ENCODE assay signal across 10 cellular contexts in the genomic region with DNA sequence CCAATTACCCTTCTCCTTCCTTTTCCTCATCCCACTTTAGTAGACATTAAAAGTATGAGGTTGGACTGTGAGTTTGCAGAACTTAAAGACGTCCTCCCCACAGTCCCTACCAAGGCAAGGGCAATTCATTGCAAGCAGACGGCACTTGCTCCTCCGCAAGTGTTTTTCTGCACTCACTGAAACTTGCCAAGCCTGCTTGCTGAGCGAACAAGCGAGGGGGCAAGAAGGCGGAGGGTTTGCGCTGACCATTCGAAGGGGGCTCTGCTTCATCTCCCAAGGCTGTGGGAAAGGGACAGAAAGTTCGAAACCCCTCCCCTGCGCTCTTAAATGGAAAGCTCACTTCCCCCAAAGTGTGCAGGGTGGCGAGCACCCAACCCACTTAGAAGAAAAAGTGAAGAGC. TPM values are rescaled to one million over a fixed set of nuclear protein-coding genes. Genes with fewer than 3 reads are reported as not detected.
DNase-seq lines count a peak whose midpoint lies in the region; ATAC-seq, FAIRE-seq and TF ChIP-seq lines count a peak whose summit lies in the region.
"Had no signal": no experiment of that assay in that cellular context is flagged by ENCODE, and none has a peak within 500 bp of the region (broad histone marks: within the 10 kb centered on the region; RNA-seq: fewer than 3 reads in every experiment).

No MANE protein-coding gene starts in this region.

- in situ Hi-C loops in HepG2 (cut with HindIII; ENCODE audit: extremely low pct_ligation_motif_present, low pct_unique_long_range_greater_than_20kb): no loop called here
- in situ Hi-C loops in GM13977 (cut with MboI; ENCODE audit: low pct_unique_long_range_greater_than_20kb, low sequenced_read_pairs, unreplicated experiment): loop anchor here (25.0 kb wide), 1 partner anchor 432 kb away; no protein-coding TSS in a partner anchor

- no peak overlapping the region for H3K27ac ChIP-seq in liver (ENCODE audit: low read depth in 1 of 2, low read length in 2 of 2)
- H3K27ac ChIP-seq in HepG2 (ENCODE audit: extremely low read length, insufficient read depth, low read length): no peak overlapping the region

- H3K36me3 ChIP-seq in liver (ENCODE audit: control insufficient read depth in 4 of 4, insufficient read depth in 3 of 4, low read depth in 1 of 4, low read length in 3 of 4): no peaks in the 10 kb centered on the region
- H3K36me3 ChIP-seq in HepG2 (replicated peaks in 1 of 2; ENCODE audit: control insufficient read depth in 1 of 2, insufficient read depth in 2 of 2, low read length in 2 of 2): no peaks in the 10 kb centered on the region

- TF ChIP-seq CTCF in liver (IDR thresholded peaks at IDR 0.05; ENCODE audit: low read depth, low read length, missing input control) (no peak), HepG2 (CRISPR knock-in tag; IDR thresholded peaks at IDR 0.05) (no peak), epithelial cell of proximal tubule (conservative IDR thresholded peaks at IDR 0.05; ENCODE audit: low read depth, low read length) (no peak), GM13977 (IDR thresholded peaks at IDR 0.05; ENCODE audit: extremely low read depth, insufficient read depth, missing control alignments) (no peak)

- H3K4me1 ChIP-seq in liver (ENCODE audit: control insufficient read depth in 4 of 4, insufficient read depth in 4 of 4, low read length in 3 of 4): peaks cover 0 to 11% (median 3%) of the 10 kb centered on the region in 4 donors
- H3K4me1 ChIP-seq in HepG2 (ENCODE audit: insufficient read depth, low read length): no peaks in the 10 kb centered on the region

- peak overlapping the region; percentile 46 to 94 (median 88) for H3K4me3 Mint-ChIP-seq in naive B cell

- intact Hi-C loops in HepG2 (cut with micrococcal nuclease; ENCODE audit: unreplicated experiment): no loop called here

- POLR2A ChIA-PET in HepG2 (lab: Yijun Ruan, JAX) (no interaction called here), HEK293T (lab: Yijun Ruan, JAX) (interaction anchor here (0.7 to 3.2 kb wide), 22 partner anchors 8 to 445 kb away, joined by 3 to 44 read pairs (median 4); no protein-coding TSS in a partner anchor)

- no peaks in the 10 kb centered on the region for H3K79me2 ChIP-seq in HepG2 (ENCODE audit: insufficient read depth, low read length)

- TF ChIP-seq RAD21 in liver (IDR thresholded peaks at IDR 0.05) (no peak), HepG2 (CRISPR knock-in tag; IDR thresholded peaks at IDR 0.05) (no peak)

- H3K9me3 Mint-ChIP-seq in naive B cell: peaks cover 0 to 6% (median 2%) of the 10 kb centered on the region in 7 donors

- no peak overlapping the region for H3K4me2 ChIP-seq in HepG2 (ENCODE audit: low read depth, low read length)

- H3K4me3 ChIP-seq in liver (ENCODE audit: low read depth in 1 of 3, low read length in 3 of 3) (peak overlapping the region in 2 of 3 donors; percentile 66 to 72), HepG2 (replicated peaks in 1 of 3; ENCODE audit: insufficient read depth in 1 of 3, low read depth in 2 of 3, low read length in 3 of 3) (no peak overlapping the region), epithelial cell of proximal tubule (ENCODE audit: low read depth, low read length) (peak overlapping the region; percentile 72)

- DNase-seq in HepG2 (ENCODE audit: low spot score): no peak
- DNase-seq in epithelial cell of proximal tubule (ENCODE audit: low read depth): no peak
- no peak for DNase-seq in naive B cell
- no peak for DNase-seq in GM13977 (ENCODE audit: low spot score)
- DNase-seq in HEK293T (ENCODE audit: extremely low spot score): no peak
- no peak for DNase-seq in activated effector memory CD4-positive, alpha-beta T cell treated with Interleukin-2 at 50 U/mL for 16 hours
- DNase-seq in stimulated activated CD4-positive, alpha-beta T cell treated with anti-CD3 and anti-CD28 coated beads, Interleukin-12 subunit alpha, Interleukin-12 subunit beta, amount 100 ng/mL, for 4 hours: no peak
- DNase-seq: CD8-positive, alpha-beta memory T cell; T-helper 2 cell had no signal

- no peaks in the 10 kb centered on the region for H3K27me3 ChIP-seq in liver (ENCODE audit: control insufficient read depth in 4 of 4, insufficient read depth in 4 of 4, low read length in 3 of 4)
- no peaks in the 10 kb centered on the region for H3K27me3 ChIP-seq in HepG2 (ENCODE audit: control insufficient read depth in 1 of 2, insufficient read depth in 2 of 2, low read length in 2 of 2)

- WGBS in liver: 10% methylated on average over 11 of the region's 11 CpGs
- WGBS in HepG2 (ENCODE audit: low lambda C conversion rate): no CpG with 5 or more reads among the region's 11 CpGs

- H2AFZ ChIP-seq in HepG2 (ENCODE audit: low read length): no peak overlapping the region

- no peak overlapping the region for H3K27ac Mint-ChIP-seq in naive B cell
- H3K27ac Mint-ChIP-seq: CD8-positive, alpha-beta memory T cell had no signal

- ATAC-seq in HepG2: no peak
- no peak for ATAC-seq in naive B cell (ENCODE audit: low read depth in 2 of 2)

- no TSS peak for BruUV-seq in HepG2 (replicated peaks; lab: Mats Ljungman, UMichigan)

- FAIRE-seq in HepG2 (lab: Jason Lieb, UNC): no peak

- H3K9ac ChIP-seq in liver (ENCODE audit: low read depth in 1 of 2, low read length in 2 of 2) (peak overlapping the region; percentile 21 to 63), HepG2 (ENCODE audit: insufficient read depth, low read depth, low read length) (no peak overlapping the region)

- no peak for TF ChIP-seq POLR2A in HepG2 (IDR thresholded peaks at IDR 0.05; ENCODE audit: insufficient read depth in 1 of 2, low read depth in 2 of 2, low read length in 2 of 2)

- peaks cover 27 to 45% (median 28%) of the 10 kb centered on the region in 3 donors for H3K27me3 Mint-ChIP-seq in naive B cell

- H3K4me1 Mint-ChIP-seq in naive B cell: peaks cover 10 to 19% (median 11%) of the 10 kb centered on the region in 3 donors

- CTCF ChIA-PET in HepG2 (lab: Yijun Ruan, JAX; ENCODE audit: low intra/inter-chr PET ratio, low total read pairs): no interaction called here
- CTCF ChIA-PET in HEK293T (lab: Yijun Ruan, JAX): interaction anchor here (0.7 to 2.0 kb wide), 5 partner anchors 16 to 428 kb away, joined by 3 to 8 read pairs (median 4); no protein-coding TSS in a partner anchor

- H3K9me3 ChIP-seq in liver (ENCODE audit: control insufficient read depth in 4 of 4, low read length in 3 of 4) (no peaks in the 10 kb centered on the region), HepG2 (ENCODE audit: low read length) (no peaks in the 10 kb centered on the region)

- no peaks in the 10 kb centered on the region for H3K36me3 Mint-ChIP-seq in naive B cell
- H3K36me3 Mint-ChIP-seq: CD8-positive, alpha-beta memory T cell had no signal

- TF ChIP-seq EP300 in HepG2 (IDR thresholded peaks at IDR 0.05; ENCODE audit: low read depth in 2 of 2, low read length in 2 of 2) (no peak), HepG2 (CRISPR knock-in tag; IDR thresholded peaks at IDR 0.05; ENCODE audit: borderline replicate concordance) (no peak)

- H4K20me1 ChIP-seq in HepG2 (ENCODE audit: insufficient read depth, low read length): no peaks in the 10 kb centered on the region

TF ChIP-seq in liver, 16 proteins besides CTCF, POLR2A, EP300 and RAD21:
- TF ChIP-seq RXRA (IDR thresholded peaks at IDR 0.05): no peak
- no peak for TF ChIP-seq SP1 (IDR thresholded peaks at IDR 0.05)
- TF ChIP-seq NR2F2 (IDR thresholded peaks at IDR 0.05): no peak

TF ChIP-seq in HepG2, 621 proteins besides CTCF, POLR2A, EP300 and RAD21 (continues in another document):
- TF ChIP-seq, protein P1, sequence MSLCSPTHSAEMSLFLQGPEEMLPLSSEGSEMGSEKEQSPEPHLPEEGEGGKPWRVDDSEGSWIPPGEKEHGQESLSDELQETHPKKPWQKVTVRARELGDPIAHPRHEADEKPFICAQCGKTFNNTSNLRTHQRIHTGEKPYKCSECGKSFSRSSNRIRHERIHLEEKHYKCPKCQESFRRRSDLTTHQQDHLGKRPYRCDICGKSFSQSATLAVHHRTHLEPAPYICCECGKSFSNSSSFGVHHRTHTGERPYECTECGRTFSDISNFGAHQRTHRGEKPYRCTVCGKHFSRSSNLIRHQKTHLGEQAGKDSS (CRISPR knock-in tag; IDR thresholded peaks at IDR 0.05; ENCODE audit: borderline replicate concordance, low read depth): no peak

TF ChIP-seq in HEK293T, 16 proteins besides CTCF, POLR2A, EP300 and RAD21 (continues in another document):
- TF ChIP-seq NFRKB (IDR thresholded peaks at IDR 0.05) (no peak), LEF1 (IDR thresholded peaks at IDR 0.05; ENCODE audit: borderline replicate concordance) (no peak), FOXM1 (IDR thresholded peaks at IDR 0.05; ENCODE audit: borderline replicate concordance) (no peak), ARNT (IDR thresholded peaks at IDR 0.05) (no peak), BHLHE40 (IDR thresholded peaks at IDR 0.05; ENCODE audit: borderline replicate concordance) (no peak), HDGF (IDR thresholded peaks at IDR 0.05; ENCODE audit: borderline replicate concordance) (no peak), ELF4 (IDR thresholded peaks at IDR 0.05) (no peak)

RNA-seq across cellular contexts. Expression of a gene that starts 1.5 kb away (rescaled TPM):
- 1 to 10 TPM; 4.0 to 7.9 TPM for total RNA-seq in liver
- polyA plus RNA-seq in liver: 1 to 10 TPM; 1.8 to 4.4 TPM
- 0.86 and 1.2 TPM in 2 replicates for total RNA-seq in HepG2 (2016; rRNA removed; fragmentation: Illumina TruSeq; extraction: Trizol)
- 1.5 TPM in 2 replicates for total RNA-seq in HepG2 (2016; cell fraction: cytosol; rRNA removed; fragmentation: Illumina TruSeq; extraction: Trizol; ENCODE audit: low read depth)
- 1.00 and 1.2 TPM in 2 replicates for total RNA-seq in HepG2 (2016; cell fraction: insoluble cytoplasmic fraction; rRNA removed; fragmentation: Illumina TruSeq; extraction: Trizol)
- 1.4 and 1.7 TPM in 2 replicates for total RNA-seq in HepG2 (2016; cell fraction: membrane; rRNA removed; fragmentation: Illumina TruSeq; extraction: Trizol)
- 1.4 TPM in 2 replicates for total RNA-seq in HepG2 (2016; cell fraction: nucleus; rRNA removed; fragmentation: Illumina TruSeq; extraction: Trizol)
- polyA plus RNA-seq in HepG2 (2011; rRNA removed): 1.1 and 1.2 TPM in 2 replicates
- polyA plus RNA-seq in HepG2 (2011; cell fraction: cytosol; rRNA removed): 0.85 and 1.0 TPM in 2 replicates
- polyA plus RNA-seq in HepG2 (2011; cell fraction: nucleus; rRNA removed): 2.2 and 2.4 TPM in 2 replicates
- polyA plus RNA-seq in HepG2 (2012): 1.1 and 1.6 TPM in 2 replicates
- polyA plus RNA-seq in HepG2 (2016; cell fraction: cytosol; fragmentation: Illumina TruSeq; extraction: Trizol; ENCODE audit: low read depth): 0.11 and 0.16 TPM in 2 replicates
- polyA plus RNA-seq in HepG2 (2016; cell fraction: insoluble cytoplasmic fraction; fragmentation: Illumina TruSeq; extraction: Trizol; ENCODE audit: low read depth): 0.65 and 0.91 TPM in 2 replicates
- 0.37 and 0.44 TPM in 2 replicates for polyA plus RNA-seq in HepG2 (2016; cell fraction: membrane; fragmentation: Illumina TruSeq; extraction: Trizol; ENCODE audit: low read depth)
- polyA plus RNA-seq in HepG2 (2016; cell fraction: nucleus; fragmentation: Illumina TruSeq; extraction: Trizol; ENCODE audit: insufficient read depth, low read depth): 1.5 and 2.3 TPM in 2 replicates
- 9.5 and 48.9 TPM in 2 replicates for polyA minus RNA-seq in HepG2 (2011; rRNA and poly(A)+ RNA removed; ENCODE audit: low replicate concordance)
- 1.5 and 1.6 TPM in 2 replicates for polyA minus RNA-seq in HepG2 (2011; cell fraction: cytosol; rRNA and poly(A)+ RNA removed)
- polyA minus RNA-seq in HepG2 (2011; cell fraction: nucleus; rRNA and poly(A)+ RNA removed): 2.5 and 2.6 TPM in 2 replicates
- 9.7 and 11.7 TPM in 2 replicates for total RNA-seq in epithelial cell of proximal tubule
- polyA plus RNA-seq in naive B cell (ENCODE audit: low read depth in 6 of 6): 1 to 10 TPM in 1 of 6 donors, under 1 TPM in 4, not detected in 1; 0.06 to 1.3 (median 0.40) TPM
- total RNA-seq: CD8-positive, alpha-beta memory T cell had no signal
- polyA plus RNA-seq: CD8-positive, alpha-beta memory T cell had no signal

Comparison
In these comparisons a context has a peak if more than half of its experiments do, and no peak if none do; other contexts are left out.
1. H3K4me3 ChIP-seq: peak in liver (2 of 3) and epithelial cell of proximal tubule (single experiment); none in HepG2 (0 of 3).